19 cellular contexts compared by ENCODE assay signal in genomic region chr7:144545330-144545729, GRCh38.
"Had no signal": no experiment of that assay in that cellular context is flagged by ENCODE, and none has a peak within 500 bp of the region (broad histone marks: within the 10 kb centered on the region; RNA-seq: fewer than 3 reads in every experiment).

No MANE protein-coding gene starts in this region.

- H3K4me1 Mint-ChIP-seq: memory B cell had no signal

- H3K27me3 ChIP-seq: dorsolateral prefrontal cortex, esophagus muscularis mucosa, foreskin keratinocyte, gastroesophageal sphincter, heart left ventricle, hepatocyte, left lung had no signal

- H3K4me2 ChIP-seq: hepatocyte had no signal

- H3K36me3 Mint-ChIP-seq: natural killer cell had no signal

- ATAC-seq: gastroesophageal sphincter; heart left ventricle; left cardiac atrium; left lung; left ventricle myocardium superior; lower lobe of right lung; naive thymus-derived CD4-positive, alpha-beta T cell had no signal

- H3K4me3 ChIP-seq: coronary artery, dorsolateral prefrontal cortex, esophagus muscularis mucosa, gastroesophageal sphincter, heart left ventricle, hepatocyte, left lung, lower lobe of right lung had no signal

- H2AFZ ChIP-seq: hepatocyte had no signal

- H3K27me3 Mint-ChIP-seq: memory B cell; naive thymus-derived CD4-positive, alpha-beta T cell had no signal

- H3K36me3 ChIP-seq: left lung, lower lobe of right lung had no signal

- H3K27ac ChIP-seq: coronary artery, dorsolateral prefrontal cortex, esophagus muscularis mucosa, foreskin keratinocyte, gastroesophageal sphincter, heart left ventricle, hepatocyte, left lung, lower lobe of right lung had no signal

- H3K79me2 ChIP-seq: hepatocyte had no signal

- H3K4me1 ChIP-seq: esophagus muscularis mucosa, foreskin keratinocyte, gastroesophageal sphincter, heart left ventricle, left lung, lower lobe of right lung had no signal

- H3K27ac Mint-ChIP-seq: memory B cell; naive thymus-derived CD4-positive, alpha-beta T cell; natural killer cell had no signal

- H3K9me3 ChIP-seq: esophagus muscularis mucosa, gastroesophageal sphincter, heart left ventricle, left lung, lower lobe of right lung had no signal

- DNase-seq: dermis blood vessel endothelial cell; dorsolateral prefrontal cortex; effector CD4-positive, alpha-beta T cell; effector memory CD4-positive, alpha-beta T cell; foreskin keratinocyte; heart left ventricle; left cardiac atrium; left lung; left ventricle myocardium superior; lower lobe of right lung; mesendoderm; midbrain; naive thymus-derived CD4-positive, alpha-beta T cell; natural killer cell had no signal

- H3K4me3 Mint-ChIP-seq: memory B cell; naive thymus-derived CD4-positive, alpha-beta T cell; natural killer cell had no signal

- H3K9me3 Mint-ChIP-seq: memory B cell; naive thymus-derived CD4-positive, alpha-beta T cell; natural killer cell had no signal
